ENCODE assay signal across 8 cellular contexts in genomic region chr7:44999245-45000095, GRCh38. TPM values are rescaled to one million over a fixed set of nuclear protein-coding genes. Genes with fewer than 3 reads are reported as not detected.
DNase-seq lines count a peak whose midpoint lies in the region; ATAC-seq lines count a peak whose summit lies in the region.

No MANE protein-coding gene starts in this region.

- H3K4me1 ChIP-seq in BLaER1, result peaks cover 64% of the 10 kb centered on the region

- POLR2A ChIA-PET in activated CD4-positive, alpha-beta T cell treated with anti-CD3 and anti-CD28 coated beads, Interleukin-2, amount 10 ng/mL, durations not matched to agents 7 days and 5 days (lab: Charles Lee), result no interaction called here

- peak overlapping the region; percentile 80 for H3K9ac ChIP-seq in BLaER1

- H3K4me3 Mint-ChIP-seq in activated CD4-positive, alpha-beta T cell treated with anti-CD3 and anti-CD28 coated beads, Interleukin-2, amount 10 ng/mL, durations not matched to agents 7 days and 5 days, result peak overlapping the region; percentile 86

- H3K4me2 ChIP-seq in BLaER1, result peak overlapping the region; percentile 75

- peak overlapping the region; percentile 80 for H3K4me3 ChIP-seq in BLaER1

- H3K9me3 ChIP-seq in BLaER1, result no peaks in the 10 kb centered on the region

- DNase-seq in NCI-H526 treated with DMSO at 0.1 percent for 48 hours (lab: John Stamatoyannopoulos, UW) (peak; percentile 97), dedifferentiated amniotic fluid mesenchymal stem cell (ENCODE audit: extremely low spot score) (peak; percentile 99), left lobe of liver (ENCODE audit: low spot score) (peak; percentile 100)
- DNase-seq in activated CD4-positive, alpha-beta T cell treated with anti-CD3 and anti-CD28 coated beads, Interleukin-2, amount 10 ng/mL, durations not matched to agents 7 days and 5 days, result peak; percentile 100
- peak; percentile 99 to 100 for DNase-seq in stimulated activated CD4-positive, alpha-beta T cell treated with anti-CD3 and anti-CD28 coated beads, Interleukin-2, amount 100 ng/mL, for 24 hours

- no peaks in the 10 kb centered on the region for H3K27me3 ChIP-seq in BLaER1

- H4K20me1 ChIP-seq in BLaER1, result peaks cover 24% of the 10 kb centered on the region

- H3K9me3 Mint-ChIP-seq in activated CD4-positive, alpha-beta T cell treated with anti-CD3 and anti-CD28 coated beads, Interleukin-2, amount 10 ng/mL, durations not matched to agents 7 days and 5 days, result peaks cover 4% of the 10 kb centered on the region

- H3K27me3 Mint-ChIP-seq in activated CD4-positive, alpha-beta T cell treated with anti-CD3 and anti-CD28 coated beads, Interleukin-2, amount 10 ng/mL, durations not matched to agents 7 days and 5 days, result no peaks in the 10 kb centered on the region

- ATAC-seq in GM19328 (IDR thresholded peaks at IDR 0.05; ENCODE audit: unreplicated experiment) (peak; percentile 65), HG03469 (IDR thresholded peaks at IDR 0.05; ENCODE audit: unreplicated experiment) (peak; percentile 44), left lobe of liver (peak; percentile 89)

- H3K27ac ChIP-seq in BLaER1, result peak overlapping the region; percentile 89

- CTCF ChIA-PET in activated CD4-positive, alpha-beta T cell treated with anti-CD3 and anti-CD28 coated beads, Interleukin-2, amount 10 ng/mL, durations not matched to agents 7 days and 5 days (lab: Charles Lee), result interaction anchor here (0.6 to 4.3 kb wide), 4 partner anchors 10 to 37 kb away, joined by 3 to 16 read pairs (median 10); no protein-coding TSS in a partner anchor

- peaks cover 23% of the 10 kb centered on the region for H3K36me3 Mint-ChIP-seq in activated CD4-positive, alpha-beta T cell treated with anti-CD3 and anti-CD28 coated beads, Interleukin-2, amount 10 ng/mL, durations not matched to agents 7 days and 5 days (ENCODE audit: low read depth)

- peak overlapping the region; percentile 90 for H3K27ac Mint-ChIP-seq in activated CD4-positive, alpha-beta T cell treated with anti-CD3 and anti-CD28 coated beads, Interleukin-2, amount 10 ng/mL, durations not matched to agents 7 days and 5 days

- H3K36me3 ChIP-seq in BLaER1, result no peaks in the 10 kb centered on the region

- H3K4me1 Mint-ChIP-seq in activated CD4-positive, alpha-beta T cell treated with anti-CD3 and anti-CD28 coated beads, Interleukin-2, amount 10 ng/mL, durations not matched to agents 7 days and 5 days, result peaks cover 64% of the 10 kb centered on the region

RNA-seq across cellular contexts. Expression of gene CCM2, which starts 0.5 kb away (rescaled TPM):
- 100 to 1,000 TPM; 134 TPM for total RNA-seq in activated CD4-positive, alpha-beta T cell treated with anti-CD3 and anti-CD28 coated beads, Interleukin-2, amount 10 ng/mL, durations not matched to agents 7 days and 5 days
- total RNA-seq in left lobe of liver, result 44.8 TPM

RNA-seq across cellular contexts. Expression of gene MYO1G, which starts 20.7 kb away (rescaled TPM):
- 100 to 1,000 TPM; 414 to 457 TPM for total RNA-seq in activated CD4-positive, alpha-beta T cell treated with anti-CD3 and anti-CD28 coated beads, Interleukin-2, amount 10 ng/mL, durations not matched to agents 7 days and 5 days
- 1.0 TPM for total RNA-seq in left lobe of liver

Comparison
In these comparisons a context has a peak if more than half of its experiments do, and no peak if none do; other contexts are left out.
1. Peak in every context shown above with its lines: DNase-seq, ATAC-seq, H3K4me3 ChIP-seq and H3K27ac ChIP-seq.
2. RNA of gene MYO1G, which starts 20.7 kb away (total RNA-seq): 414 to 457 TPM in activated CD4-positive, alpha-beta T cell treated with anti-CD3 and anti-CD28 coated beads, Interleukin-2, amount 10 ng/mL, durations not matched to agents 7 days and 5 days; 1.0 TPM in left lobe of liver (single experiment); every median in the first group is over 100 times any median in the second.